ENCODE assay signal across 9 cellular contexts in genomic region chr12:67772276-67773169, GRCh38.
DNase-seq lines count a peak whose midpoint lies in the region; ATAC-seq, FAIRE-seq and TF ChIP-seq lines count a peak whose summit lies in the region.
"Had no signal": no experiment of that assay in that cellular context is flagged by ENCODE, and none has a peak within 500 bp of the region (broad histone marks: within the 10 kb centered on the region; RNA-seq: fewer than 3 reads in every experiment).

No MANE protein-coding gene starts in this region.

- no peaks in the 10 kb centered on the region for H3K9me2 ChIP-seq in GM23338 (ENCODE audit: insufficient read depth)

- H3K4me3 ChIP-seq in GM23338 (peak overlapping the region; percentile 21), rectal smooth muscle tissue (ENCODE audit: low read length) (no peak overlapping the region)

- H3K36me3 ChIP-seq in GM23338 (ENCODE audit: insufficient read depth) = no peaks in the 10 kb centered on the region
- no peaks in the 10 kb centered on the region for H3K36me3 ChIP-seq in rectal smooth muscle tissue (ENCODE audit: control insufficient read depth, insufficient read depth, low read length)

- H3K4me3 Mint-ChIP-seq in GM23338 = peak overlapping the region; percentile 45; the same call in 2 of the 3 replicates

- peak; percentile 99 for ATAC-seq in GM23338
- peak; percentile 99 for ATAC-seq in Right ventricle myocardium superior (ENCODE audit: poor library complexity)

- H3K9me3 Mint-ChIP-seq in GM23338 = peaks cover 26% of the 10 kb centered on the region

- H3K27ac Mint-ChIP-seq in GM23338 = peak overlapping the region; percentile 86

- H4K20me1 ChIP-seq in GM23338 (replicated peaks; ENCODE audit: insufficient read depth) = no peaks in the 10 kb centered on the region

- H3K9ac ChIP-seq in rectal smooth muscle tissue (ENCODE audit: low read length) = no peak overlapping the region

- DNase-seq in GM23338 (ENCODE audit: low spot score) (peak; percentile 86), NCI-H82 treated with DMSO at 0.1 percent for 48 hours (lab: John Stamatoyannopoulos, UW; ENCODE audit: unreplicated experiment) (peak; percentile 91), Right ventricle myocardium superior (no peak), GM12892 (ENCODE audit: insufficient read length) (no peak), kidney tubule cell (ENCODE audit: low spot score) (no peak), mesenteric fat pad (ENCODE audit: low spot score) (no peak)
- no peak for DNase-seq in activated CD4-positive, alpha-beta T cell treated with anti-CD3 and anti-CD28 coated beads for 1 hour
- DNase-seq: mammary epithelial cell had no signal

- no peak for TF ChIP-seq CTCF in GM23338 (conservative IDR thresholded peaks at IDR 0.05; ENCODE audit: low read depth in 2 of 2)

- H3K27me3 ChIP-seq in GM23338 (ENCODE audit: insufficient read depth) = no peaks in the 10 kb centered on the region
- H3K27me3 ChIP-seq in rectal smooth muscle tissue (ENCODE audit: control insufficient read depth, insufficient read depth, low read length) = no peaks in the 10 kb centered on the region

- H3K27me3 Mint-ChIP-seq in GM23338 (ENCODE audit: insufficient read depth, low read depth, poor library complexity) = peaks cover 5% of the 10 kb centered on the region

- peaks cover 26% of the 10 kb centered on the region for H3K4me1 Mint-ChIP-seq in GM23338

- no peaks in the 10 kb centered on the region for H3K79me2 ChIP-seq in GM23338 (replicated peaks; ENCODE audit: insufficient read depth)

- H2AFZ ChIP-seq in GM23338 = no peak overlapping the region

- H3K4me2 ChIP-seq in GM23338 = peak overlapping the region; percentile 56

- no peak for TF ChIP-seq POLR2A in GM12892 (IDR thresholded peaks at IDR 0.05; ENCODE audit: low read depth, low read length)

- FAIRE-seq in GM12892 (lab: Jason Lieb, UNC) = no peak

- H3K4me1 ChIP-seq in GM23338 (ENCODE audit: insufficient read depth) (peaks cover 9% of the 10 kb centered on the region; the same call in 1 of the 2 replicates), rectal smooth muscle tissue (ENCODE audit: control insufficient read depth, insufficient read depth, low read length) (peaks cover 12% of the 10 kb centered on the region)

- no peaks in the 10 kb centered on the region for H3F3A ChIP-seq in GM23338 (replicated peaks; ENCODE audit: low read depth)

- peaks cover 22% of the 10 kb centered on the region for H3K36me3 Mint-ChIP-seq in GM23338 (ENCODE audit: low read depth)

- intact Hi-C loops in Right ventricle myocardium superior (cut with DNase I) = no loop called here

- H3K27ac ChIP-seq in GM23338 (ENCODE audit: low read depth) (peak overlapping the region; percentile 85), rectal smooth muscle tissue (ENCODE audit: low read depth, low read length) (peak overlapping the region; percentile 67)

TF ChIP-seq in GM23338, 12 proteins besides CTCF, POLR2A, EP300 and RAD21:
- TF ChIP-seq STAT1 (IDR thresholded peaks at IDR 0.05; ENCODE audit: unreplicated experiment) = no peak
- TF ChIP-seq CREB1 (CRISPR knock-in tag; IDR thresholded peaks at IDR 0.05; ENCODE audit: low read depth) = 0 out of 2 replicates have a peak, but pooled peaks have one; percentile 27
- peak; percentile 74 for TF ChIP-seq ZNF462 (CRISPR knock-in tag; IDR thresholded peaks at IDR 0.05)

Comparison
In these comparisons a context has a peak if more than half of its experiments do, and no peak if none do; other contexts are left out.
1. DNase-seq: peak in GM23338 (single experiment) and NCI-H82 treated with DMSO at 0.1 percent for 48 hours (single experiment); none in Right ventricle myocardium superior (single experiment), activated CD4-positive, alpha-beta T cell treated with anti-CD3 and anti-CD28 coated beads for 1 hour (single experiment), GM12892 (single experiment), kidney tubule cell (single experiment) and mesenteric fat pad (single experiment).